ENCODE assay signal across 16 cellular contexts in genomic region chr20:42678895-42679294, GRCh38.
DNase-seq lines count a peak whose midpoint lies in the region; ATAC-seq and TF ChIP-seq lines count a peak whose summit lies in the region.
"Had no signal": no experiment of that assay in that cellular context is flagged by ENCODE, and none has a peak within 500 bp of the region (broad histone marks: within the 10 kb centered on the region; RNA-seq: fewer than 3 reads in every experiment).

No MANE protein-coding gene starts in this region.

- H3K27ac Mint-ChIP-seq in nephron progenitor cell = no peak overlapping the region
- no peak overlapping the region for H3K27ac Mint-ChIP-seq in activated naive CD8-positive, alpha-beta T cell treated with anti-CD3 and anti-CD28 coated beads for 36 hours
- H3K27ac Mint-ChIP-seq: GM23338; IgD-negative memory B cell; natural killer cell treated with Interleukin-12 subunit alpha and Interleukin-12 subunit beta and Interleukin-15 and Interleukin-18, amount 100 ng/mL, for 72 hours had no signal

- no peaks in the 10 kb centered on the region for H3K9me3 Mint-ChIP-seq in nephron progenitor cell
- peaks cover 2% of the 10 kb centered on the region for H3K9me3 Mint-ChIP-seq in activated naive CD8-positive, alpha-beta T cell treated with anti-CD3 and anti-CD28 coated beads for 36 hours
- H3K9me3 Mint-ChIP-seq: natural killer cell treated with Interleukin-12 subunit alpha and Interleukin-12 subunit beta and Interleukin-15 and Interleukin-18, amount 100 ng/mL, for 72 hours had no signal

- no peaks in the 10 kb centered on the region for H3K4me1 Mint-ChIP-seq in nephron progenitor cell
- H3K4me1 Mint-ChIP-seq in activated naive CD8-positive, alpha-beta T cell treated with anti-CD3 and anti-CD28 coated beads for 36 hours = no peaks in the 10 kb centered on the region
- H3K4me1 Mint-ChIP-seq: GM23338, IgD-negative memory B cell had no signal

- no peak overlapping the region for H3K27ac ChIP-seq in VCaP
- H3K27ac ChIP-seq: ascending aorta had no signal

- TF ChIP-seq CTCF in GM10266 (IDR thresholded peaks at IDR 0.05; ENCODE audit: control insufficient read depth, insufficient read depth, low read depth, missing control alignments) (peak; percentile 33), VCaP (conservative IDR thresholded peaks at IDR 0.05) (peak; percentile 85), nephron progenitor cell (IDR thresholded peaks at IDR 0.05) (peak; percentile 22)

- no peaks in the 10 kb centered on the region for H3K36me3 Mint-ChIP-seq in nephron progenitor cell (ENCODE audit: low read depth)
- no peaks in the 10 kb centered on the region for H3K36me3 Mint-ChIP-seq in activated naive CD8-positive, alpha-beta T cell treated with anti-CD3 and anti-CD28 coated beads for 36 hours
- H3K36me3 Mint-ChIP-seq: IgD-negative memory B cell; natural killer cell treated with Interleukin-12 subunit alpha and Interleukin-12 subunit beta and Interleukin-15 and Interleukin-18, amount 100 ng/mL, for 72 hours had no signal

- H3K4me3 Mint-ChIP-seq in nephron progenitor cell = no peak overlapping the region
- no peak overlapping the region for H3K4me3 Mint-ChIP-seq in activated naive CD8-positive, alpha-beta T cell treated with anti-CD3 and anti-CD28 coated beads for 36 hours
- H3K4me3 Mint-ChIP-seq: activated T-cell treated with anti-CD3 and anti-CD28 coated beads, Interleukin-2, amount 50 U/mL, for 4 hours; GM23338; IgD-negative memory B cell; natural killer cell treated with Interleukin-12 subunit alpha and Interleukin-12 subunit beta and Interleukin-15 and Interleukin-18, amount 100 ng/mL, for 72 hours had no signal

- no peak for DNase-seq in GM10266 (ENCODE audit: extremely low spot score)
- peak; percentile 2 for DNase-seq in Jurkat, Clone E6-1 (ENCODE audit: low read depth, low spot score)
- no peak for DNase-seq in nephron progenitor cell
- DNase-seq in activated CD4-positive, alpha-beta T cell treated with anti-CD3 and anti-CD28 coated beads, Interleukin-2, amount 50 U/mL, for 1 hour = no peak
- no peak for DNase-seq in activated naive CD8-positive, alpha-beta T cell treated with anti-CD3 and anti-CD28 coated beads for 36 hours
- DNase-seq: activated CD4-positive, CD25-positive, alpha-beta regulatory T cell treated with anti-CD3 and anti-CD28 coated beads, Interleukin-2, amount 50 U/mL, for 72 hours; activated T-cell treated with anti-CD3 and anti-CD28 coated beads, Interleukin-2, amount 50 U/mL, for 4 hours; foreskin melanocyte; kidney glomerular epithelial cell; NCI-H2081 treated with DMSO at 0.1 percent for 48 hours had no signal

- ATAC-seq in GM18868 (IDR thresholded peaks at IDR 0.05; ENCODE audit: unreplicated experiment) = no peak
- ATAC-seq: activated T-cell treated with anti-CD3 and anti-CD28 coated beads, Interleukin-2, amount 50 U/mL, for 4 hours; GM23338; natural killer cell treated with Interleukin-12 subunit alpha and Interleukin-12 subunit beta and Interleukin-15 and Interleukin-18, amount 100 ng/mL, for 72 hours had no signal

- H3K27me3 Mint-ChIP-seq in nephron progenitor cell (ENCODE audit: low read depth, poor library complexity) = peaks cover 9% of the 10 kb centered on the region
- H3K27me3 Mint-ChIP-seq in activated naive CD8-positive, alpha-beta T cell treated with anti-CD3 and anti-CD28 coated beads for 36 hours = peaks cover 4% of the 10 kb centered on the region
- H3K27me3 Mint-ChIP-seq: IgD-negative memory B cell; natural killer cell treated with Interleukin-12 subunit alpha and Interleukin-12 subunit beta and Interleukin-15 and Interleukin-18, amount 100 ng/mL, for 72 hours had no signal

- no peak overlapping the region for H3K4me3 ChIP-seq in Jurkat, Clone E6-1 (ENCODE audit: low read length)
- H3K4me3 ChIP-seq: ascending aorta, GM23338 had no signal

Comparison
In these comparisons a context has a peak if more than half of its experiments do, and no peak if none do; other contexts are left out.
1. CTCF ChIP-seq: peak in every context shown above with its lines; median percentile 85 in VCaP; 33 in GM10266; 22 in nephron progenitor cell.